Comparison of ENCODE assay signal across 29 cellular contexts in genomic region chr18:37487400-37487831, GRCh38.
A peak's percentile ranks its signal among the peaks of the same experiment; 100 is the strongest.
DNase-seq lines count a peak whose midpoint lies in the region; ATAC-seq and TF ChIP-seq lines count a peak whose summit lies in the region.
"Had no signal": no experiment of that assay in that cellular context is flagged by ENCODE, and none has a peak within 500 bp of the region (broad histone marks: within the 10 kb centered on the region; RNA-seq: fewer than 3 reads in every experiment).

No MANE protein-coding gene starts in this region.

- H3K27ac ChIP-seq in osteoblast (ENCODE audit: low read depth, low read length) (no peak overlapping the region), upper lobe of right lung (no peak overlapping the region)
- H3K27ac ChIP-seq: KMS-11, lower lobe of right lung, uterus had no signal

- H3K4me1 Mint-ChIP-seq in WTC11, result peaks cover 84% of the 10 kb centered on the region
- H3K4me1 Mint-ChIP-seq in HFFc6 (ENCODE audit: low read depth), result no peaks in the 10 kb centered on the region

- no peaks in the 10 kb centered on the region for H3K4me1 ChIP-seq in osteoblast (ENCODE audit: insufficient read depth, low read length)
- peaks cover 3% of the 10 kb centered on the region for H3K4me1 ChIP-seq in upper lobe of right lung
- H3K4me1 ChIP-seq: lower lobe of right lung had no signal

- H3K4me3 ChIP-seq in H7 (ENCODE audit: insufficient read depth, low read depth, low read length) (no peak overlapping the region), fibroblast of pulmonary artery (replicated peaks; ENCODE audit: low read depth, low read length) (no peak overlapping the region), osteoblast (ENCODE audit: insufficient read depth, low read length) (no peak overlapping the region), upper lobe of right lung (no peak overlapping the region)
- H3K4me3 ChIP-seq: GM12878, lower lobe of right lung, MG63, uterus had no signal

- CTCF ChIA-PET in WTC11 (lab: Charles Lee), result interaction anchor here (1.1 to 5.1 kb wide), 5 partner anchors 13 to 66 kb away, joined by 3 to 54 read pairs (median 3); no protein-coding TSS in a partner anchor

- DNase-seq in H7 (peak; percentile 58), WTC11 (ENCODE audit: low spot score) (no peak), fibroblast of pulmonary artery (ENCODE audit: low read depth) (peak; percentile 84), osteoblast (ENCODE audit: insufficient read length, low spot score, missing footprints) (peak; percentile 65), upper lobe of right lung (no peak), NCI-H526 (lab: John Stamatoyannopoulos, UW) (no peak), HFFc6 (no peak)
- DNase-seq: activated CD4-positive, alpha-beta T cell treated with anti-CD3 and anti-CD28 coated beads for 36 hours; activated CD8-positive, alpha-beta memory T cell treated with anti-CD3 and anti-CD28 coated beads, Interleukin-2, amount 50 U/mL, for 48 hours; activated CD8-positive, alpha-beta T cell treated with anti-CD3 and anti-CD28 coated beads for 36 hours; activated naive CD4-positive, alpha-beta T cell treated with anti-CD3 and anti-CD28 coated beads, Interleukin-2, amount 50 U/mL, for 16 hours; amniotic stem cell; DMS153; effector CD4-positive, alpha-beta T cell; H9; head of caudate nucleus; kidney; lower lobe of right lung; MG63; naive thymus-derived CD8-positive, alpha-beta T cell; NCI-H1105 treated with DMSO at 0.1 percent for 48 hours; NCI-H1930; SHP77; stimulated activated CD4-positive, alpha-beta T cell treated with anti-CD3 and anti-CD28 coated beads, Interleukin-2, amount 100 ng/mL, for 24 hours; stimulated activated naive CD8-positive, alpha-beta T cell treated with anti-CD3 and anti-CD28 coated beads, Interleukin-15, Interleukin-2, amounts not matched to agents 100 U/mL and 50 U/mL, for 24 hours; uterus had no signal

- H3K27ac Mint-ChIP-seq in WTC11, result no peak overlapping the region
- no peak overlapping the region for H3K27ac Mint-ChIP-seq in HFFc6
- H3K27ac Mint-ChIP-seq: activated CD4-positive, alpha-beta T cell treated with anti-CD3 and anti-CD28 coated beads for 36 hours; activated CD8-positive, alpha-beta T cell treated with anti-CD3 and anti-CD28 coated beads for 36 hours; activated T-helper 1 cell treated with anti-CD3 and anti-CD28 coated beads, Interleukin-12 subunit alpha, Interleukin-12 subunit beta, Interleukin-2, Interleukin-4 antibody, amounts not matched to agents 30 ng/mL and 10 ng/mL and 1 ng/mL, durations not matched to agents 14 hours and 24 hours and 36 hours; H9 had no signal

- H2AFZ ChIP-seq in osteoblast (ENCODE audit: low read length), result no peak overlapping the region

- H3K4me3 Mint-ChIP-seq in WTC11 (no peak overlapping the region), HFFc6 (no peak overlapping the region)
- H3K4me3 Mint-ChIP-seq: activated CD4-positive, alpha-beta T cell treated with anti-CD3 and anti-CD28 coated beads for 36 hours; activated CD8-positive, alpha-beta T cell treated with anti-CD3 and anti-CD28 coated beads for 36 hours; activated T-helper 1 cell treated with anti-CD3 and anti-CD28 coated beads, Interleukin-12 subunit alpha, Interleukin-12 subunit beta, Interleukin-2, Interleukin-4 antibody, amounts not matched to agents 30 ng/mL and 10 ng/mL and 1 ng/mL, durations not matched to agents 14 hours and 24 hours and 36 hours had no signal

- POLR2A ChIA-PET in WTC11 (lab: Charles Lee), result no interaction called here

- H3K79me2 ChIP-seq in osteoblast (ENCODE audit: insufficient read depth, low read length), result no peaks in the 10 kb centered on the region

- intact Hi-C loops in upper lobe of right lung (cut with DNase I), result no loop called here

- no peaks in the 10 kb centered on the region for H3K36me3 ChIP-seq in H7 (replicated peaks; ENCODE audit: control insufficient read depth, insufficient read depth, low read length)
- H3K36me3 ChIP-seq in osteoblast (ENCODE audit: insufficient read depth, low read length), result no peaks in the 10 kb centered on the region
- no peaks in the 10 kb centered on the region for H3K36me3 ChIP-seq in upper lobe of right lung
- H3K36me3 ChIP-seq: lower lobe of right lung, MG63, uterus had no signal

- H3K9me3 ChIP-seq in osteoblast (ENCODE audit: low read depth, low read length) (no peaks in the 10 kb centered on the region), upper lobe of right lung (no peaks in the 10 kb centered on the region)
- H3K9me3 ChIP-seq: lower lobe of right lung, MG63, uterus had no signal

- no peaks in the 10 kb centered on the region for H4K20me1 ChIP-seq in osteoblast (ENCODE audit: insufficient read depth, low read length)

- no peak for TF ChIP-seq CTCF in WTC11 (IDR thresholded peaks at IDR 0.05)
- TF ChIP-seq CTCF in fibroblast of pulmonary artery (IDR thresholded peaks at IDR 0.05; ENCODE audit: low read length, missing control alignments), result no peak
- no peak for TF ChIP-seq CTCF in osteoblast (IDR thresholded peaks at IDR 0.05; ENCODE audit: extremely low read depth, low read depth, low read length)
- TF ChIP-seq CTCF in upper lobe of right lung (IDR thresholded peaks at IDR 0.05), result no peak
- no peak for TF ChIP-seq CTCF in HFFc6 (IDR thresholded peaks at IDR 0.05)

- H3K27me3 Mint-ChIP-seq in WTC11 (ENCODE audit: low read depth) (peaks cover 37% of the 10 kb centered on the region), HFFc6 (ENCODE audit: insufficient read depth) (peaks cover 55% of the 10 kb centered on the region)

- H3K36me3 Mint-ChIP-seq in WTC11 (no peaks in the 10 kb centered on the region), HFFc6 (ENCODE audit: low read depth) (no peaks in the 10 kb centered on the region)

- H3K27me3 ChIP-seq in H7 (ENCODE audit: control insufficient read depth, insufficient read depth, low read length) (peaks cover 32% of the 10 kb centered on the region), osteoblast (ENCODE audit: insufficient read depth, low read length) (peaks cover 29% of the 10 kb centered on the region), upper lobe of right lung (peaks cover 65% of the 10 kb centered on the region)
- H3K27me3 ChIP-seq: MG63, uterus had no signal

- H3K9me3 Mint-ChIP-seq in WTC11 (no peaks in the 10 kb centered on the region), HFFc6 (no peaks in the 10 kb centered on the region)
- H3K9me3 Mint-ChIP-seq: activated CD8-positive, alpha-beta T cell treated with anti-CD3 and anti-CD28 coated beads for 36 hours; activated T-helper 1 cell treated with anti-CD3 and anti-CD28 coated beads, Interleukin-12 subunit alpha, Interleukin-12 subunit beta, Interleukin-2, Interleukin-4 antibody, amounts not matched to agents 30 ng/mL and 10 ng/mL and 1 ng/mL, durations not matched to agents 14 hours and 24 hours and 36 hours; H9 had no signal

- H3K4me2 ChIP-seq in osteoblast (ENCODE audit: insufficient read depth, low read length), result no peak overlapping the region
- H3K4me2 ChIP-seq: KMS-11 had no signal

- ATAC-seq in WTC11, result no peak
- no peak for ATAC-seq in upper lobe of right lung
- ATAC-seq: activated CD4-positive, alpha-beta T cell treated with anti-CD3 and anti-CD28 coated beads for 36 hours; activated CD8-positive, alpha-beta T cell treated with anti-CD3 and anti-CD28 coated beads for 36 hours; GM12878; lower lobe of right lung; naive thymus-derived CD8-positive, alpha-beta T cell; stimulated activated naive CD8-positive, alpha-beta T cell treated with anti-CD3 and anti-CD28 coated beads, Interleukin-15, Interleukin-2, amounts not matched to agents 100 U/mL and 50 U/mL, for 24 hours had no signal

TF ChIP-seq in WTC11, 78 proteins besides CTCF, POLR2A, EP300 and RAD21:
- no peak for TF ChIP-seq USF1 (CRISPR knock-in tag; IDR thresholded peaks at IDR 0.05)
- peak; percentile 37; the same call in 1 of the 2 replicates for TF ChIP-seq ZNF263 (CRISPR knock-in tag; IDR thresholded peaks at IDR 0.05; ENCODE audit: low read depth)
- no peak for TF ChIP-seq NFATC4 (CRISPR knock-in tag; IDR thresholded peaks at IDR 0.05)
- no peak for TF ChIP-seq GTF2I (CRISPR knock-in tag; conservative IDR thresholded peaks at IDR 0.05)

Comparison
In these comparisons a context has a peak if more than half of its experiments do, and no peak if none do; other contexts are left out.
1. DNase-seq: peak in H7 (single experiment), fibroblast of pulmonary artery (single experiment) and osteoblast (single experiment); none in WTC11 (single experiment), upper lobe of right lung (single experiment), NCI-H526 (0 of 2) and HFFc6 (single experiment).